In genomic region chr3:40878464-40878905, GRCh38 we compare ENCODE assay signal across 13 cellular contexts.
DNase-seq lines count a peak whose midpoint lies in the region; ATAC-seq, FAIRE-seq and TF ChIP-seq lines count a peak whose summit lies in the region.
"Had no signal": no experiment of that assay in that cellular context is flagged by ENCODE, and none has a peak within 500 bp of the region (broad histone marks: within the 10 kb centered on the region; RNA-seq: fewer than 3 reads in every experiment).

No MANE protein-coding gene starts in this region.

- ATAC-seq in CD4-positive, alpha-beta T cell (ENCODE audit: poor library complexity), result no peak
- no peak for ATAC-seq in GM18498 (IDR thresholded peaks at IDR 0.05; ENCODE audit: unreplicated experiment)
- ATAC-seq: activated CD4-positive, CD25-positive, alpha-beta regulatory T cell treated with anti-CD3 and anti-CD28 coated beads, Interleukin-2, amount 50 U/mL, for 24 hours; natural killer cell had no signal

- no peak for FAIRE-seq in H1 (lab: Jason Lieb, UNC)

- H4K91ac ChIP-seq in H1 (replicated peaks; ENCODE audit: insufficient read length, low read length), result no peak overlapping the region

- no peak overlapping the region for H3K18ac ChIP-seq in H1 (ENCODE audit: extremely low read depth, low read length)

- H3K36me3 Mint-ChIP-seq in CD4-positive, alpha-beta T cell (ENCODE audit: low read depth), result no peaks in the 10 kb centered on the region
- H3K36me3 Mint-ChIP-seq: activated naive CD8-positive, alpha-beta T cell treated with anti-CD3 and anti-CD28 coated beads, Interleukin-2, amount 10 ng/mL, durations not matched to agents 7 days and 5 days; natural killer cell had no signal

- TF ChIP-seq EP300 in H1 (IDR thresholded peaks at IDR 0.05; ENCODE audit: borderline replicate concordance in 1 of 2, low read depth in 2 of 2, low read length in 2 of 2) (no peak), stomach (IDR thresholded peaks at IDR 0.05) (no peak), SK-N-SH (IDR thresholded peaks at IDR 0.05; ENCODE audit: borderline replicate concordance in 1 of 2, low read depth in 1 of 2, low read length in 1 of 2) (no peak)

- intact Hi-C loops in stomach (cut with DNase I; ENCODE audit: low total_unique reads), result no loop called here
- intact Hi-C loops in CD4-positive, alpha-beta T cell (cut with DNase I, micrococcal nuclease), result no loop called here

- H2BK12ac ChIP-seq in H1 (ENCODE audit: low read depth, low read length), result no peak overlapping the region

- no peaks in the 10 kb centered on the region for H3K9me3 Mint-ChIP-seq in CD4-positive, alpha-beta T cell
- H3K9me3 Mint-ChIP-seq: activated naive CD8-positive, alpha-beta T cell treated with anti-CD3 and anti-CD28 coated beads, Interleukin-2, amount 10 ng/mL, durations not matched to agents 7 days and 5 days; natural killer cell had no signal

- no peaks in the 10 kb centered on the region for H3K9me2 ChIP-seq in SK-N-SH

- POLR2A ChIA-PET in H1 (lab: Charles Lee; ENCODE audit: partially characterized antibody), result interaction anchor here (0.7 kb wide), 1 partner anchor 127 kb away, joined by 3 read pairs; no protein-coding TSS in a partner anchor
- POLR2A ChIA-PET in SK-N-SH (lab: Yijun Ruan, JAX), result no interaction called here
- POLR2A ChIA-PET in CD4-positive, alpha-beta T cell (lab: Charles Lee), result no interaction called here

- no peaks in the 10 kb centered on the region for H3K36me3 ChIP-seq in SJSA1
- H3K36me3 ChIP-seq in H1 (ENCODE audit: control insufficient read depth in 2 of 4, insufficient read depth in 4 of 4, low read length in 3 of 4), result no peaks in the 10 kb centered on the region
- H3K36me3 ChIP-seq in muscle layer of colon (ENCODE audit: insufficient read depth, low read length), result no peaks in the 10 kb centered on the region
- H3K36me3 ChIP-seq in stomach, result no peaks in the 10 kb centered on the region
- H3K36me3 ChIP-seq in SK-N-SH (replicated peaks in 1 of 2; ENCODE audit: control insufficient read depth in 1 of 2, insufficient read depth in 2 of 2, low read length in 1 of 2), result no peaks in the 10 kb centered on the region

- no peaks in the 10 kb centered on the region for H3K79me1 ChIP-seq in H1 (ENCODE audit: low read depth, low read length)

- H3K9me3 ChIP-seq in SJSA1 (replicated peaks) (no peaks in the 10 kb centered on the region), H1 (ENCODE audit: insufficient read depth in 2 of 2, low read depth in 1 of 2, low read length in 1 of 2) (no peaks in the 10 kb centered on the region), muscle layer of colon (ENCODE audit: low read length) (no peaks in the 10 kb centered on the region), stomach (no peaks in the 10 kb centered on the region), SK-N-SH (no peaks in the 10 kb centered on the region)
- no peaks in the 10 kb centered on the region for H3K9me3 ChIP-seq in CD4-positive, alpha-beta T cell (ENCODE audit: control insufficient read depth, low read length)

- no peak overlapping the region for H2AK5ac ChIP-seq in H1 (ENCODE audit: low read depth, low read length)

- H2BK5ac ChIP-seq in H1 (ENCODE audit: low read depth, low read length), result no peak overlapping the region

- H3K4me1 ChIP-seq in SJSA1 (replicated peaks) (peaks cover 29% of the 10 kb centered on the region), H1 (replicated peaks in 1 of 4; ENCODE audit: control insufficient read depth in 3 of 4, insufficient read depth in 4 of 4, low read length in 3 of 4) (no peaks in the 10 kb centered on the region), muscle layer of colon (ENCODE audit: insufficient read depth, low read length) (peaks cover 25% of the 10 kb centered on the region), stomach (peaks cover 21 to 39% (median 29%) of the 10 kb centered on the region in 4 donors), SK-N-SH (ENCODE audit: control insufficient read depth in 1 of 2, insufficient read depth in 2 of 2, low read depth in 1 of 2, low read length in 1 of 2) (no peaks in the 10 kb centered on the region; a peak in 1 of 4 replicates)

- H3K23me2 ChIP-seq in H1 (ENCODE audit: low read depth, low read length), result no peaks in the 10 kb centered on the region

- H2BK15ac ChIP-seq in H1 (ENCODE audit: low read length), result no peak overlapping the region

- H3F3A ChIP-seq in SK-N-SH (replicated peaks; ENCODE audit: insufficient read depth), result no peaks in the 10 kb centered on the region

- no peaks in the 10 kb centered on the region for H3K4me1 Mint-ChIP-seq in CD4-positive, alpha-beta T cell (ENCODE audit: low read depth)
- H3K4me1 Mint-ChIP-seq: activated naive CD8-positive, alpha-beta T cell treated with anti-CD3 and anti-CD28 coated beads, Interleukin-2, amount 10 ng/mL, durations not matched to agents 7 days and 5 days; B cell; natural killer cell had no signal

- H3K23ac ChIP-seq in H1 (ENCODE audit: insufficient read length), result no peak overlapping the region

- peak overlapping the region; percentile 84; the same call in 1 of the 2 replicates for H2AFZ ChIP-seq in H1 (ENCODE audit: low read length)
- no peak overlapping the region for H2AFZ ChIP-seq in SK-N-SH (ENCODE audit: low read depth)

- no peak overlapping the region for H3K4me3 Mint-ChIP-seq in CD4-positive, alpha-beta T cell
- H3K4me3 Mint-ChIP-seq: activated naive CD8-positive, alpha-beta T cell treated with anti-CD3 and anti-CD28 coated beads, Interleukin-2, amount 10 ng/mL, durations not matched to agents 7 days and 5 days; B cell; natural killer cell had no signal

- H3K4me2 ChIP-seq in H1 (ENCODE audit: insufficient read depth in 1 of 2, low read depth in 2 of 2, low read length in 2 of 2) (no peak overlapping the region), SK-N-SH (no peak overlapping the region)

- TF ChIP-seq POLR2A in H1 (IDR thresholded peaks at IDR 0.05; ENCODE audit: control extremely low read depth in 1 of 2, low read depth in 2 of 2, low read length in 2 of 2) (no peak), stomach (IDR thresholded peaks at IDR 0.05) (no peak)

- H3K79me2 ChIP-seq in H1 (ENCODE audit: control insufficient read depth in 1 of 2, insufficient read depth in 2 of 2, low read length in 2 of 2) (no peaks in the 10 kb centered on the region), SK-N-SH (ENCODE audit: insufficient read depth) (no peaks in the 10 kb centered on the region)

- H3K27ac ChIP-seq in SJSA1 (peak overlapping the region; percentile 44; the same call in 1 of the 2 replicates), H1 (ENCODE audit: low read depth, low read length) (no peak overlapping the region), muscle layer of colon (ENCODE audit: low read depth, low read length) (peak overlapping the region; percentile 73), stomach (peak overlapping the region; percentile 69 to 87 (median 81)), SK-N-SH (ENCODE audit: low read depth in 2 of 2, low read length in 1 of 2) (no peak overlapping the region)
- no peak overlapping the region for H3K27ac ChIP-seq in CD4-positive, alpha-beta T cell (ENCODE audit: low read depth, low read length)

- no peak overlapping the region for H4K8ac ChIP-seq in H1 (ENCODE audit: extremely low read depth, insufficient read depth, low read length)

- H3K14ac ChIP-seq in H1 (ENCODE audit: insufficient read length), result no peak overlapping the region

- CTCF ChIA-PET in H1 (lab: Charles Lee; ENCODE audit: partially characterized antibody) (interaction anchor here (0.9 kb wide), 1 partner anchor 9 kb away, joined by 4 read pairs; no protein-coding TSS in a partner anchor), SK-N-SH (lab: Yijun Ruan, JAX) (no interaction called here)
- CTCF ChIA-PET in CD4-positive, alpha-beta T cell (lab: Charles Lee), result no interaction called here

- H2BK20ac ChIP-seq in H1 (ENCODE audit: low read length), result no peak overlapping the region

- H2BK120ac ChIP-seq in H1 (replicated peaks; ENCODE audit: low read depth, low read length), result no peak overlapping the region

- no peak overlapping the region for H4K5ac ChIP-seq in H1 (ENCODE audit: insufficient read length, low read depth, low read length)

- WGBS in H1 (ENCODE audit: extremely low coverage in 1 of 2, insufficient coverage in 1 of 2, insufficient read length in 1 of 2, insufficient replicate concordance in 2 of 2, low coverage in 1 of 2, low lambda C conversion rate in 2 of 2, missing lambda C conversion rate in 1 of 2), 2 experiments, result 90% methylated on average over 3 of the region's 3 CpGs; no CpG with 5 or more reads in 1 of the 2 experiments
- WGBS in stomach, 5 donors, result 13 to 38% (median 18%) methylated on average over 3 of the region's 3 CpGs
- WGBS in SK-N-SH (ENCODE audit: low lambda C conversion rate), result 20% methylated on average over 3 of the region's 3 CpGs

- TF ChIP-seq RAD21 in H1 (IDR thresholded peaks at IDR 0.05 in 1 of 2, conservative IDR thresholded peaks at IDR 0.05 in 1 of 2; ENCODE audit: low read depth in 2 of 2, low read length in 2 of 2) (no peak), SK-N-SH (IDR thresholded peaks at IDR 0.05; ENCODE audit: low read length) (no peak)

- DNase-seq in SJSA1 (ENCODE audit: low read depth in 1 of 2, low spot score in 2 of 2) (no peak), H1 (ENCODE audit: low read depth in 1 of 2, low spot score in 2 of 2) (no peak), stomach (no peak), SK-N-SH (no peak)
- DNase-seq in CD4-positive, alpha-beta T cell, result no peak
- no peak for DNase-seq in stimulated activated CD4-positive, alpha-beta T cell treated with anti-CD3 and anti-CD28 coated beads, Interleukin-4, amount 100 ng/mL, for 1 hour
- DNase-seq: activated naive CD8-positive, alpha-beta T cell treated with anti-CD3 and anti-CD28 coated beads, Interleukin-2, amount 10 ng/mL, durations not matched to agents 7 days and 5 days; DMS53; natural killer cell had no signal

- no peak overlapping the region for H3K4ac ChIP-seq in H1 (replicated peaks; ENCODE audit: insufficient read length, low read depth, low read length)

- no peak for TF ChIP-seq CTCF in H1 (IDR thresholded peaks at IDR 0.05; ENCODE audit: control extremely low read depth in 1 of 3, insufficient read depth in 1 of 3, low read depth in 1 of 3, low read length in 3 of 3)
- no peak for TF ChIP-seq CTCF in stomach (IDR thresholded peaks at IDR 0.05)
- TF ChIP-seq CTCF in SK-N-SH (IDR thresholded peaks at IDR 0.05), result no peak
- no peak for TF ChIP-seq CTCF in CD4-positive, alpha-beta T cell (IDR thresholded peaks at IDR 0.05)

- H3K27ac Mint-ChIP-seq in CD4-positive, alpha-beta T cell, result no peak overlapping the region
- H3K27ac Mint-ChIP-seq: activated naive CD8-positive, alpha-beta T cell treated with anti-CD3 and anti-CD28 coated beads, Interleukin-2, amount 10 ng/mL, durations not matched to agents 7 days and 5 days; B cell; natural killer cell had no signal

- H3K9ac ChIP-seq in H1 (replicated peaks in 1 of 4; ENCODE audit: extremely low read depth in 1 of 4, low read depth in 3 of 4, low read length in 3 of 4) (no peak overlapping the region), muscle layer of colon (ENCODE audit: low read length) (no peak overlapping the region), SK-N-SH (no peak overlapping the region)

- H4K20me1 ChIP-seq in H1 (replicated peaks in 1 of 2; ENCODE audit: control insufficient read depth in 1 of 2, insufficient read depth in 2 of 2, low read length in 2 of 2) (no peaks in the 10 kb centered on the region), SK-N-SH (ENCODE audit: insufficient read depth) (no peaks in the 10 kb centered on the region)

- no peaks in the 10 kb centered on the region for H3K27me3 ChIP-seq in SJSA1 (replicated peaks)
- no peaks in the 10 kb centered on the region for H3K27me3 ChIP-seq in H1 (replicated peaks in 1 of 4; ENCODE audit: control insufficient read depth in 3 of 4, extremely low read depth in 1 of 4, insufficient read depth in 3 of 4, low read length in 3 of 4)
- no peaks in the 10 kb centered on the region for H3K27me3 ChIP-seq in muscle layer of colon (ENCODE audit: control insufficient read depth in 1 of 2, insufficient read depth in 2 of 2, low read length in 2 of 2)
- no peaks in the 10 kb centered on the region for H3K27me3 ChIP-seq in stomach
- H3K27me3 ChIP-seq in SK-N-SH (ENCODE audit: insufficient read depth), result no peaks in the 10 kb centered on the region
- no peaks in the 10 kb centered on the region for H3K27me3 ChIP-seq in CD4-positive, alpha-beta T cell (ENCODE audit: control insufficient read depth, insufficient read depth, low read length)

- H3K56ac ChIP-seq in H1 (replicated peaks; ENCODE audit: insufficient read length, low read depth, low read length), result no peak overlapping the region

- peaks cover 4% of the 10 kb centered on the region for H3K27me3 Mint-ChIP-seq in CD4-positive, alpha-beta T cell
- H3K27me3 Mint-ChIP-seq: B cell had no signal

- H3K4me3 ChIP-seq in SJSA1 (no peak overlapping the region), H1 (ENCODE audit: extremely low read depth in 1 of 4, insufficient read depth in 2 of 4, low read depth in 3 of 4, low read length in 4 of 4) (no peak overlapping the region), muscle layer of colon (ENCODE audit: low read depth in 1 of 2, low read length in 2 of 2) (no peak overlapping the region), stomach (no peak overlapping the region), SK-N-SH (ENCODE audit: low read depth in 2 of 2, low read length in 1 of 2) (no peak overlapping the region)

Comparison
In these comparisons a context has a peak if more than half of its experiments do, and no peak if none do; other contexts are left out.
1. H3K27ac ChIP-seq: peak in SJSA1 (single experiment), muscle layer of colon (single experiment) and stomach (5 of 5); none in H1 (single experiment), SK-N-SH (0 of 2) and CD4-positive, alpha-beta T cell (single experiment).